13 cellular contexts compared by ENCODE assay signal in genomic region chr22:17911312-17911705, GRCh38.
DNase-seq lines count a peak whose midpoint lies in the region; ATAC-seq and TF ChIP-seq lines count a peak whose summit lies in the region.
"Had no signal": no experiment of that assay in that cellular context is flagged by ENCODE, and none has a peak within 500 bp of the region (broad histone marks: within the 10 kb centered on the region; RNA-seq: fewer than 3 reads in every experiment).

No MANE protein-coding gene starts in this region.

- H3K36me3 ChIP-seq in duodenal mucosa (ENCODE audit: control insufficient read depth in 1 of 2, insufficient read depth in 2 of 2, low read length in 2 of 2) (peaks cover 5 to 12% of the 10 kb centered on the region in 2 donors), mesodermal cell (ENCODE audit: control insufficient read depth, insufficient read depth, low read length) (peaks cover 6% of the 10 kb centered on the region), stomach (peaks cover 0 to 6% (median 4%) of the 10 kb centered on the region in 4 donors), aorta (ENCODE audit: control insufficient read depth in 1 of 2, insufficient read depth in 2 of 2, low read length in 1 of 2) (no peaks in the 10 kb centered on the region)

- H3K27me3 ChIP-seq in duodenal mucosa (ENCODE audit: control insufficient read depth in 1 of 2, insufficient read depth in 2 of 2, low read length in 2 of 2), result no peaks in the 10 kb centered on the region
- H3K27me3 ChIP-seq in stomach, result no peaks in the 10 kb centered on the region
- H3K27me3 ChIP-seq in aorta (ENCODE audit: control insufficient read depth in 1 of 2, insufficient read depth in 2 of 2, low read length in 1 of 2), result no peaks in the 10 kb centered on the region

- no peaks in the 10 kb centered on the region for H3K27me3 Mint-ChIP-seq in IgD-negative memory B cell
- H3K27me3 Mint-ChIP-seq in activated T-helper 2 cell treated with anti-CD3 and anti-CD28 coated beads, Interferon-gamma antibody, Interleukin-2, Interleukin-4, amounts not matched to agents 10 μg/mL and 5 μg/mL and 100 μg/mL, durations not matched to agents 14 hours and 24 hours and 36 hours (ENCODE audit: low read depth), result no peaks in the 10 kb centered on the region
- H3K27me3 Mint-ChIP-seq in activated CD8-positive, alpha-beta T cell treated with anti-CD3 and anti-CD28 coated beads, Interleukin-2, amount 10 ng/mL, durations not matched to agents 7 days and 5 days (ENCODE audit: low read depth), result no peaks in the 10 kb centered on the region
- H3K27me3 Mint-ChIP-seq: activated CD4-positive, alpha-beta T cell treated with anti-CD3 and anti-CD28 coated beads, Interleukin-2, amount 10 ng/mL, durations not matched to agents 7 days and 5 days; naive thymus-derived CD4-positive, alpha-beta T cell had no signal

- TF ChIP-seq CTCF in stomach (IDR thresholded peaks at IDR 0.05), result no peak

- H3K4me1 ChIP-seq in duodenal mucosa (ENCODE audit: control insufficient read depth in 1 of 2, insufficient read depth in 2 of 2, low read length in 2 of 2) (peaks cover 4 to 15% of the 10 kb centered on the region in 2 donors), mesodermal cell (ENCODE audit: control insufficient read depth, insufficient read depth, low read length, poor library complexity, severe bottlenecking) (peaks cover 27% of the 10 kb centered on the region), stomach (peaks cover 9 to 49% (median 32%) of the 10 kb centered on the region in 4 donors), aorta (ENCODE audit: control insufficient read depth in 1 of 2, insufficient read depth in 2 of 2, low read length in 2 of 2) (no peaks in the 10 kb centered on the region)

- DNase-seq in stomach (no peak), aorta (no peak)
- DNase-seq in activated T-helper 2 cell treated with anti-CD3 and anti-CD28 coated beads, Interferon-gamma antibody, Interleukin-2, Interleukin-4, amounts not matched to agents 10 μg/mL and 5 μg/mL and 100 μg/mL, durations not matched to agents 14 hours and 24 hours and 36 hours (ENCODE audit: low spot score), result no peak
- DNase-seq in activated CD8-positive, alpha-beta T cell treated with anti-CD3 and anti-CD28 coated beads, Interleukin-2, amount 10 ng/mL, durations not matched to agents 7 days and 5 days, result no peak
- DNase-seq: activated CD4-positive, alpha-beta T cell treated with anti-CD3 and anti-CD28 coated beads, Interleukin-2, amount 10 ng/mL, durations not matched to agents 7 days and 5 days; activated naive CD4-positive, alpha-beta T cell treated with anti-CD3 and anti-CD28 coated beads, Interleukin-2, amount 50 U/mL, for 16 hours; naive thymus-derived CD4-positive, alpha-beta T cell; stimulated activated CD4-positive, alpha-beta T cell treated with anti-CD3 and anti-CD28 coated beads, Interleukin-2, amount 100 ng/mL, for 48 hours had no signal

- peaks cover 12 to 42% (median 40%) of the 10 kb centered on the region in 3 donors for H3K4me1 Mint-ChIP-seq in IgD-negative memory B cell
- H3K4me1 Mint-ChIP-seq in activated T-helper 2 cell treated with anti-CD3 and anti-CD28 coated beads, Interferon-gamma antibody, Interleukin-2, Interleukin-4, amounts not matched to agents 10 μg/mL and 5 μg/mL and 100 μg/mL, durations not matched to agents 14 hours and 24 hours and 36 hours (ENCODE audit: low read depth), result peaks cover 2% of the 10 kb centered on the region
- H3K4me1 Mint-ChIP-seq in activated CD8-positive, alpha-beta T cell treated with anti-CD3 and anti-CD28 coated beads, Interleukin-2, amount 10 ng/mL, durations not matched to agents 7 days and 5 days (ENCODE audit: low read depth), result no peaks in the 10 kb centered on the region
- H3K4me1 Mint-ChIP-seq: activated CD4-positive, alpha-beta T cell treated with anti-CD3 and anti-CD28 coated beads, Interleukin-2, amount 10 ng/mL, durations not matched to agents 7 days and 5 days had no signal

- POLR2A ChIA-PET in activated CD8-positive, alpha-beta T cell treated with anti-CD3 and anti-CD28 coated beads, Interleukin-2, amount 10 ng/mL, durations not matched to agents 7 days and 5 days (lab: Charles Lee), result no interaction called here

- H3K27ac ChIP-seq in duodenal mucosa (ENCODE audit: low read depth, low read length) (peak overlapping the region; percentile 46), mesodermal cell (ENCODE audit: low read depth, low read length, severe bottlenecking) (peak overlapping the region; percentile 95), stomach (peak overlapping the region in 4 of 5 donors; percentile 57 to 78 (median 68)), aorta (ENCODE audit: low read depth in 1 of 2, low read length in 2 of 2) (peak overlapping the region in 1 of 2 donors; percentile 9)
- H3K27ac ChIP-seq: C4-2B had no signal

- CTCF ChIA-PET in activated CD8-positive, alpha-beta T cell treated with anti-CD3 and anti-CD28 coated beads, Interleukin-2, amount 10 ng/mL, durations not matched to agents 7 days and 5 days (lab: Charles Lee), result no interaction called here

- TF ChIP-seq POLR2A in stomach (IDR thresholded peaks at IDR 0.05), result no peak

- H3K9ac ChIP-seq in duodenal mucosa (ENCODE audit: low read depth in 1 of 2, low read length in 2 of 2), result no peak overlapping the region

- peaks cover 5% of the 10 kb centered on the region for H3K36me3 Mint-ChIP-seq in IgD-negative memory B cell
- H3K36me3 Mint-ChIP-seq in activated T-helper 2 cell treated with anti-CD3 and anti-CD28 coated beads, Interferon-gamma antibody, Interleukin-2, Interleukin-4, amounts not matched to agents 10 μg/mL and 5 μg/mL and 100 μg/mL, durations not matched to agents 14 hours and 24 hours and 36 hours (ENCODE audit: low read depth), result no peaks in the 10 kb centered on the region
- no peaks in the 10 kb centered on the region for H3K36me3 Mint-ChIP-seq in activated CD8-positive, alpha-beta T cell treated with anti-CD3 and anti-CD28 coated beads, Interleukin-2, amount 10 ng/mL, durations not matched to agents 7 days and 5 days (ENCODE audit: low read depth)

- H3K9me3 Mint-ChIP-seq in IgD-negative memory B cell, result no peaks in the 10 kb centered on the region
- no peaks in the 10 kb centered on the region for H3K9me3 Mint-ChIP-seq in activated T-helper 2 cell treated with anti-CD3 and anti-CD28 coated beads, Interferon-gamma antibody, Interleukin-2, Interleukin-4, amounts not matched to agents 10 μg/mL and 5 μg/mL and 100 μg/mL, durations not matched to agents 14 hours and 24 hours and 36 hours
- H3K9me3 Mint-ChIP-seq in activated CD8-positive, alpha-beta T cell treated with anti-CD3 and anti-CD28 coated beads, Interleukin-2, amount 10 ng/mL, durations not matched to agents 7 days and 5 days (ENCODE audit: insufficient read depth), result no peaks in the 10 kb centered on the region
- H3K9me3 Mint-ChIP-seq: activated CD4-positive, alpha-beta T cell treated with anti-CD3 and anti-CD28 coated beads, Interleukin-2, amount 10 ng/mL, durations not matched to agents 7 days and 5 days; naive thymus-derived CD4-positive, alpha-beta T cell had no signal

- intact Hi-C loops in stomach (cut with DNase I; ENCODE audit: low total_unique reads), result no loop called here
- intact Hi-C loops in activated T-helper 2 cell treated with anti-CD3 and anti-CD28 coated beads, Interferon-gamma antibody, Interleukin-2, Interleukin-4, amounts not matched to agents 10 μg/mL and 5 μg/mL and 100 μg/mL, durations not matched to agents 14 hours and 24 hours and 36 hours (cut with micrococcal nuclease), result no loop called here
- intact Hi-C loops in aorta (cut with DNase I), result loop anchor here in 1 of 2 donors (2.0 to 5.0 kb wide), 3 partner anchors 71 to 165 kb away; partner anchors contain the start of gene PEX26

- 83 to 90% methylated on average over 6 of the region's 6 CpGs for WGBS in mesodermal cell (ENCODE audit: insufficient coverage in 2 of 2), 2 experiments
- 81 to 93% (median 90%) methylated on average over 6 of the region's 6 CpGs for WGBS in stomach, 5 donors
- WGBS in aorta, 2 donors, result 72 to 82% methylated on average over 6 of the region's 6 CpGs

- H3K27ac Mint-ChIP-seq in IgD-negative memory B cell, result peak overlapping the region in 2 of 3 donors; percentile 33 to 47
- H3K27ac Mint-ChIP-seq in activated T-helper 2 cell treated with anti-CD3 and anti-CD28 coated beads, Interferon-gamma antibody, Interleukin-2, Interleukin-4, amounts not matched to agents 10 μg/mL and 5 μg/mL and 100 μg/mL, durations not matched to agents 14 hours and 24 hours and 36 hours, result no peak overlapping the region
- H3K27ac Mint-ChIP-seq in activated CD8-positive, alpha-beta T cell treated with anti-CD3 and anti-CD28 coated beads, Interleukin-2, amount 10 ng/mL, durations not matched to agents 7 days and 5 days, result no peak overlapping the region
- H3K27ac Mint-ChIP-seq: activated CD4-positive, alpha-beta T cell treated with anti-CD3 and anti-CD28 coated beads, Interleukin-2, amount 10 ng/mL, durations not matched to agents 7 days and 5 days; naive thymus-derived CD4-positive, alpha-beta T cell had no signal

- no peak overlapping the region for H3K4me3 ChIP-seq in duodenal mucosa (ENCODE audit: low read depth in 1 of 2, low read length in 2 of 2)
- H3K4me3 ChIP-seq in mesodermal cell (ENCODE audit: extremely low read depth, insufficient read depth, low read length, poor library complexity, severe bottlenecking), result no peak overlapping the region
- H3K4me3 ChIP-seq in stomach, result no peak overlapping the region
- no peak overlapping the region for H3K4me3 ChIP-seq in aorta (ENCODE audit: low read length in 2 of 2)

- ATAC-seq in HG03135 (IDR thresholded peaks at IDR 0.05; ENCODE audit: unreplicated experiment) (no peak), aorta (ENCODE audit: low FRiP score) (no peak)
- ATAC-seq in activated CD8-positive, alpha-beta T cell treated with anti-CD3 and anti-CD28 coated beads, Interleukin-2, amount 10 ng/mL, durations not matched to agents 7 days and 5 days, result no peak
- ATAC-seq: naive thymus-derived CD4-positive, alpha-beta T cell had no signal

- peak overlapping the region in 1 of 4 donors; percentile 12 for H3K4me3 Mint-ChIP-seq in IgD-negative memory B cell
- no peak overlapping the region for H3K4me3 Mint-ChIP-seq in activated T-helper 2 cell treated with anti-CD3 and anti-CD28 coated beads, Interferon-gamma antibody, Interleukin-2, Interleukin-4, amounts not matched to agents 10 μg/mL and 5 μg/mL and 100 μg/mL, durations not matched to agents 14 hours and 24 hours and 36 hours (ENCODE audit: low read depth)
- no peak overlapping the region for H3K4me3 Mint-ChIP-seq in activated CD8-positive, alpha-beta T cell treated with anti-CD3 and anti-CD28 coated beads, Interleukin-2, amount 10 ng/mL, durations not matched to agents 7 days and 5 days
- H3K4me3 Mint-ChIP-seq: activated CD4-positive, alpha-beta T cell treated with anti-CD3 and anti-CD28 coated beads, Interleukin-2, amount 10 ng/mL, durations not matched to agents 7 days and 5 days; naive thymus-derived CD4-positive, alpha-beta T cell had no signal

- H3K9me3 ChIP-seq in duodenal mucosa (ENCODE audit: control insufficient read depth in 1 of 2, low read length in 2 of 2) (no peaks in the 10 kb centered on the region), mesodermal cell (ENCODE audit: control insufficient read depth, low read length) (no peaks in the 10 kb centered on the region), stomach (no peaks in the 10 kb centered on the region), aorta (ENCODE audit: control insufficient read depth, low read length) (no peaks in the 10 kb centered on the region)

- TF ChIP-seq EP300 in stomach (IDR thresholded peaks at IDR 0.05), result no peak

Comparison
In these comparisons a context has a peak if more than half of its experiments do, and no peak if none do; other contexts are left out.
1. H3K27ac Mint-ChIP-seq: peak in IgD-negative memory B cell (2 of 3); none in activated T-helper 2 cell treated with anti-CD3 and anti-CD28 coated beads, Interferon-gamma antibody, Interleukin-2, Interleukin-4, amounts not matched to agents 10 μg/mL and 5 μg/mL and 100 μg/mL, durations not matched to agents 14 hours and 24 hours and 36 hours (single experiment) and activated CD8-positive, alpha-beta T cell treated with anti-CD3 and anti-CD28 coated beads, Interleukin-2, amount 10 ng/mL, durations not matched to agents 7 days and 5 days (single experiment).